ENCODE assay signal across 8 cellular contexts in the genomic region with DNA sequence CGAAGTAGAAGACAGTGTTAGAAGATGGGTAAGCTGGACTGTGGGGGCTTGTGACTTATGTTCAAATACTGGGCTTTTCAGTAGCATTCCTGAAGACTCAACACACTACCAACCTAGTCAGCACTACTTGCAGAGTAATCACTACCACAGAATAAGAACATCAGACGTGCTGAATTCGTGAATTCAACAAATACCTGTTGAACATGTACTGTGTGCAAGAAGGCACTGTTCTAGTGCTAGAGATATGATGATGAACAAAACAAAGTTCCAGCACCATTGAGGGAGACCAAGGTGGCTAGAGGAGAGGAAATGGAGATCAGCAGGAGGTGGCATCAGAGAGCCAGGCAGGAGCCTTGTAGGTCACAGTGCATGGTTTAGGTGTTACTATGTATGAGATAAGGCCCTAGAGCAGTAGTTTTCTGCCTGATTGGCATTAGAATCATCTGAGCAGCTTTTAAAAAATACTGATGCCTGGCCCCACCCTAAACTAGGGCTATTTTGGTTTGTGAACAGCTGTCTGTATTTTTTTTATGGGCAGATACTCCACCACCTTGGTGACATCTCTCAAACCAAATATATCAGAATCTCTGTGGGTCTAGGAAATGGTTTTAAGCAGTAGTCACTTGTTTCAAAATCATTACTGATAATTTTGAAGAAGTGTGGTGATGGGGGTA. TPM values are rescaled to one million over a fixed set of nuclear protein-coding genes. Genes with fewer than 3 reads are reported as not detected.
DNase-seq lines count a peak whose midpoint lies in the region; TF ChIP-seq lines count a peak whose summit lies in the region.
"Had no signal": no experiment of that assay in that cellular context is flagged by ENCODE, and none has a peak within 500 bp of the region (broad histone marks: within the 10 kb centered on the region; RNA-seq: fewer than 3 reads in every experiment).

No MANE protein-coding gene starts in this region.

- DNase-seq in chondrocyte (ENCODE audit: low spot score) (no peak), SK-N-DZ (ENCODE audit: low spot score) (no peak), NCI-H1436 (lab: John Stamatoyannopoulos, UW) (no peak)
- DNase-seq in stimulated activated CD4-positive, alpha-beta T cell treated with anti-CD3 and anti-CD28 coated beads, Interleukin-4, amount 100 ng/mL, for 4 hours = no peak
- DNase-seq: KG1 had no signal

- no peaks in the 10 kb centered on the region for H3K27me3 ChIP-seq in HUES64 (ENCODE audit: insufficient read depth, low read length)

- peaks cover 6% of the 10 kb centered on the region for H3K36me3 ChIP-seq in HUES64 (ENCODE audit: insufficient read depth, low read length)

- H3K36me3 Mint-ChIP-seq in chondrocyte (ENCODE audit: low read depth) (peaks cover 6% of the 10 kb centered on the region), nephron (ENCODE audit: low read depth) (no peaks in the 10 kb centered on the region)

- no peak overlapping the region for H3K4me3 ChIP-seq in HUES64 (ENCODE audit: low read length)

- H3K9me3 Mint-ChIP-seq in chondrocyte (ENCODE audit: low read depth) (no peaks in the 10 kb centered on the region), nephron (no peaks in the 10 kb centered on the region)

- peak; percentile 31 for TF ChIP-seq CTCF in GM12873 (IDR thresholded peaks at IDR 0.05; ENCODE audit: insufficient read depth, low read depth, low read length, missing control alignments)
- peak; percentile 12 for TF ChIP-seq CTCF in chondrocyte (IDR thresholded peaks at IDR 0.05)
- TF ChIP-seq CTCF in nephron (IDR thresholded peaks at IDR 0.05; ENCODE audit: unreplicated experiment in 3 of 3) = no peak

- no peak overlapping the region for H3K9ac ChIP-seq in HUES64 (ENCODE audit: low read depth, low read length)

- H3K4me1 Mint-ChIP-seq in chondrocyte (ENCODE audit: low read depth) (peaks cover 97% of the 10 kb centered on the region), nephron (peaks cover 71% of the 10 kb centered on the region)

- H3K27ac ChIP-seq in HUES64 (ENCODE audit: low read depth, low read length) = 0 out of 2 replicates have a peak overlapping the region, but pooled peaks have one; percentile 5

- peaks cover 54% of the 10 kb centered on the region for H3K4me1 ChIP-seq in HUES64 (ENCODE audit: insufficient read depth, low read length)

- H3K9me3 ChIP-seq in HUES64 (ENCODE audit: insufficient read depth, low read depth, low read length) = no peaks in the 10 kb centered on the region

- H3K27ac Mint-ChIP-seq in chondrocyte (ENCODE audit: unreplicated experiment) (peak overlapping the region; percentile 80), nephron (peak overlapping the region; percentile 49 to 61 (median 52))

- H3K4me3 Mint-ChIP-seq in chondrocyte (ENCODE audit: unreplicated experiment) = no peak overlapping the region
- H3K4me3 Mint-ChIP-seq in nephron = peak overlapping the region in 1 of 3 experiments; percentile 22

- 52% methylated on average over 3 of the region's 3 CpGs for WGBS in HUES64

- H3K27me3 Mint-ChIP-seq in chondrocyte (ENCODE audit: low read depth) = no peaks in the 10 kb centered on the region
- H3K27me3 Mint-ChIP-seq in nephron (ENCODE audit: low read depth) = no peaks in the 10 kb centered on the region

RNA-seq across cellular contexts. Expression of a gene that starts 26.8 kb away (rescaled TPM):
- polyA plus RNA-seq in HUES64 (2013, experiment 1 of 2) = 85.4 TPM
- polyA plus RNA-seq in HUES64 (2013, experiment 2 of 2) = 81.6 TPM
- 423 to 518 TPM (median 494 TPM) in 3 replicates for total RNA-seq in chondrocyte
- polyA plus RNA-seq in SK-N-DZ (2014; cell fraction: cytosol; rRNA removed) = 41.5 and 46.6 TPM in 2 replicates
- polyA plus RNA-seq in SK-N-DZ (2014; cell fraction: nucleus; rRNA removed) = 27.5 and 39.0 TPM in 2 replicates

Comparison
In these comparisons a context has a peak if more than half of its experiments do, and no peak if none do; other contexts are left out.
1. CTCF ChIP-seq: peak in GM12873 (single experiment) and chondrocyte (single experiment); none in nephron (0 of 3).